In genomic region chr15:76905855-76906254, GRCh38 we compare ENCODE assay signal across 8 cellular contexts. TPM values are rescaled to one million over a fixed set of nuclear protein-coding genes. Genes with fewer than 3 reads are reported as not detected.
A peak's percentile ranks its signal among the peaks of the same experiment; 100 is the strongest.
DNase-seq lines count a peak whose midpoint lies in the region; ATAC-seq lines count a peak whose summit lies in the region.

No MANE protein-coding gene starts in this region.

- no peaks in the 10 kb centered on the region for H3K27me3 Mint-ChIP-seq in activated CD4-positive, alpha-beta memory T cell treated with anti-CD3 and anti-CD28 coated beads for 36 hours

- peak overlapping the region; percentile 83 for H3K27ac Mint-ChIP-seq in activated CD4-positive, alpha-beta memory T cell treated with anti-CD3 and anti-CD28 coated beads for 36 hours
- peak overlapping the region; percentile 95 for H3K27ac Mint-ChIP-seq in stimulated activated effector memory CD8-positive, alpha-beta T cell treated with anti-CD3 and anti-CD28 coated beads, Interleukin-12 subunit alpha, Interleukin-12 subunit beta, amount 100 ng/mL, for 72 hours

- peaks cover 31% of the 10 kb centered on the region for H3K4me1 Mint-ChIP-seq in activated CD4-positive, alpha-beta memory T cell treated with anti-CD3 and anti-CD28 coated beads for 36 hours (ENCODE audit: low read depth)
- H3K4me1 Mint-ChIP-seq in stimulated activated effector memory CD8-positive, alpha-beta T cell treated with anti-CD3 and anti-CD28 coated beads, Interleukin-12 subunit alpha, Interleukin-12 subunit beta, amount 100 ng/mL, for 72 hours, result peaks cover 25% of the 10 kb centered on the region

- H3K9ac ChIP-seq in HUES64 (ENCODE audit: low read depth, low read length) (no peak overlapping the region), iPS-20b (ENCODE audit: low read depth, low read length) (peak overlapping the region; percentile 72; the same call in 1 of the 2 replicates)

- 40% methylated on average over 8 of the region's 9 CpGs for WGBS in HUES64

- CTCF ChIA-PET in activated CD4-positive, alpha-beta memory T cell treated with anti-CD3 and anti-CD28 coated beads for 36 hours (lab: Charles Lee), result interaction anchor here (0.6 to 0.9 kb wide), 2 partner anchors 111 to 1333 kb away, joined by 3 read pairs; no protein-coding TSS in a partner anchor

- H3K9me3 ChIP-seq in HUES64 (ENCODE audit: insufficient read depth, low read depth, low read length) (no peaks in the 10 kb centered on the region; the same call in 1 of the 2 replicates), iPS-20b (ENCODE audit: insufficient read depth, low read depth, low read length) (no peaks in the 10 kb centered on the region)

- no peaks in the 10 kb centered on the region for H3K36me3 Mint-ChIP-seq in activated CD4-positive, alpha-beta memory T cell treated with anti-CD3 and anti-CD28 coated beads for 36 hours
- H3K36me3 Mint-ChIP-seq in stimulated activated effector memory CD8-positive, alpha-beta T cell treated with anti-CD3 and anti-CD28 coated beads, Interleukin-12 subunit alpha, Interleukin-12 subunit beta, amount 100 ng/mL, for 72 hours, result peaks cover 6% of the 10 kb centered on the region

- POLR2A ChIA-PET in activated CD4-positive, alpha-beta memory T cell treated with anti-CD3 and anti-CD28 coated beads for 36 hours (lab: Charles Lee), result interaction anchor here (1.2 kb wide), 1 partner anchor 25 kb away, joined by 6 read pairs; the partner anchor contains the start of gene RCN2

- H3K4me1 ChIP-seq in HUES64 (ENCODE audit: insufficient read depth, low read length) (peaks cover 11% of the 10 kb centered on the region), iPS-20b (ENCODE audit: insufficient read depth, low read length) (peaks cover 10% of the 10 kb centered on the region; the same call in 1 of the 2 replicates)

- DNase-seq in activated CD4-positive, alpha-beta memory T cell treated with anti-CD3 and anti-CD28 coated beads for 36 hours, result no peak
- no peak for DNase-seq in stimulated activated effector memory CD8-positive, alpha-beta T cell treated with anti-CD3 and anti-CD28 coated beads, Interleukin-12 subunit alpha, Interleukin-12 subunit beta, amount 100 ng/mL, for 72 hours (ENCODE audit: low spot score in 2 of 2)
- DNase-seq in medulla oblongata (ENCODE audit: extremely low spot score), result no peak
- DNase-seq in activated gamma-delta T cell treated with Interleukin-2 at 50 U/mL for 16 hours, result no peak

- peak overlapping the region; percentile 74 for H3K4me3 ChIP-seq in HUES64 (ENCODE audit: low read length)
- peak overlapping the region; percentile 68 for H3K4me3 ChIP-seq in iPS-20b (ENCODE audit: low read length)

- peak overlapping the region; percentile 91 for H3K4me3 Mint-ChIP-seq in activated CD4-positive, alpha-beta memory T cell treated with anti-CD3 and anti-CD28 coated beads for 36 hours
- peak overlapping the region; percentile 88 for H3K4me3 Mint-ChIP-seq in stimulated activated effector memory CD8-positive, alpha-beta T cell treated with anti-CD3 and anti-CD28 coated beads, Interleukin-12 subunit alpha, Interleukin-12 subunit beta, amount 100 ng/mL, for 72 hours

- H3K27ac ChIP-seq in HUES64 (ENCODE audit: low read depth, low read length) (no peak overlapping the region), iPS-20b (ENCODE audit: low read length) (no peak overlapping the region)

- ATAC-seq in stimulated activated effector memory CD8-positive, alpha-beta T cell treated with anti-CD3 and anti-CD28 coated beads, Interleukin-12 subunit alpha, Interleukin-12 subunit beta, amount 100 ng/mL, for 72 hours, result no peak
- ATAC-seq in GM18517 (IDR thresholded peaks at IDR 0.05; ENCODE audit: unreplicated experiment) (no peak), GM19351 (IDR thresholded peaks at IDR 0.05; ENCODE audit: unreplicated experiment) (no peak)

- H3K36me3 ChIP-seq in HUES64 (ENCODE audit: insufficient read depth, low read length) (no peaks in the 10 kb centered on the region), iPS-20b (ENCODE audit: insufficient read depth, low read depth, low read length) (no peaks in the 10 kb centered on the region)

- H3K27me3 ChIP-seq in HUES64 (ENCODE audit: insufficient read depth, low read length) (peaks cover 22% of the 10 kb centered on the region), iPS-20b (ENCODE audit: insufficient read depth, low read length) (peaks cover 32% of the 10 kb centered on the region)

- intact Hi-C loops in activated CD4-positive, alpha-beta memory T cell treated with anti-CD3 and anti-CD28 coated beads for 36 hours (cut with micrococcal nuclease), result loop anchor here (1.0 to 10.0 kb wide), 2 partner anchors 25 to 589 kb away; partner anchors contain the start of gene RCN2

- H3K9me3 Mint-ChIP-seq in activated CD4-positive, alpha-beta memory T cell treated with anti-CD3 and anti-CD28 coated beads for 36 hours, result no peaks in the 10 kb centered on the region
- H3K9me3 Mint-ChIP-seq in stimulated activated effector memory CD8-positive, alpha-beta T cell treated with anti-CD3 and anti-CD28 coated beads, Interleukin-12 subunit alpha, Interleukin-12 subunit beta, amount 100 ng/mL, for 72 hours, result no peaks in the 10 kb centered on the region

RNA-seq across cellular contexts. Expression of gene SCAPER, which starts 0.7 kb away (rescaled TPM):
- polyA plus RNA-seq in HUES64 (2013, experiment 1 of 2), result 5.9 TPM
- 7.1 TPM for polyA plus RNA-seq in HUES64 (2013, experiment 2 of 2)
- total RNA-seq in activated CD4-positive, alpha-beta memory T cell treated with anti-CD3 and anti-CD28 coated beads for 36 hours, result 10 to 100 TPM; 21.5 to 22.9 TPM

RNA-seq across cellular contexts. Expression of gene RCN2, which starts 25.7 kb away (rescaled TPM):
- polyA plus RNA-seq in HUES64 (2013, experiment 1 of 2), result 174 TPM
- 178 TPM for polyA plus RNA-seq in HUES64 (2013, experiment 2 of 2)
- total RNA-seq in activated CD4-positive, alpha-beta memory T cell treated with anti-CD3 and anti-CD28 coated beads for 36 hours, result 10 to 100 TPM; 27.0 to 27.6 TPM
